17 cellular contexts compared by ENCODE assay signal in the genomic region with DNA sequence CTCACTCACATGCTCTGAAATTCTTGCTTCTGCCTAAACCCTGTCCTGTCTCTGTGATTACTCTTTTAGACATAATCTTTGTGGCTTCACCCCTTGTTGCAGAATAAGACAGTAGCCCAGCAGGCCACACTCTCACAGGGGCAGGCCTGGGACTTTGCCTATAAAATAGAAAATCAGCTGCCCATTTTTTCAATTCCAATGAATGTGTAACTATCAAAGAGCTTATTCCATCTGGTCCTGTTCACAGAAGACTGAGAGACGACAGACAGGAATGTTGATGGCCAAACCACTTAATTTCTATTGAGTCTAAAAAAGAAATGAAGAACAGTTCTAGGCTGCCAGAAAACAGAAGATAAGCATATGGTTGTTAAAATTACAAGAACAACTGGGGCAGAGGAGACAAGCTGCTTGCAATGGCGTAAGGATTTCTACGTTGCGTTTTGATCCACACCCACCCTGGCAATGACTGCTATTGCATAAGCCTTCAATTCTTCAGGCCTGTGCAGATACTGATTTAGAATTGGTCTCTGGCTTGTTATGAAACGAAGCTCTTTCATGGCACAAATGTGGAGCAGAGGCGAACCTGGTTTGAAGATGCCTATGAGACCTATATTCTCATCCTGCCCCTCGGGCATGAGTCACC. TPM values are rescaled to one million over a fixed set of nuclear protein-coding genes. Genes with fewer than 3 reads are reported as not detected.
DNase-seq lines count a peak whose midpoint lies in the region; ATAC-seq and TF ChIP-seq lines count a peak whose summit lies in the region.
"Had no signal": no experiment of that assay in that cellular context is flagged by ENCODE, and none has a peak within 500 bp of the region (broad histone marks: within the 10 kb centered on the region; RNA-seq: fewer than 3 reads in every experiment).

No MANE protein-coding gene starts in this region.

- TF ChIP-seq CTCF in fibroblast of mammary gland (conservative IDR thresholded peaks at IDR 0.05; ENCODE audit: control insufficient read depth, insufficient read depth, low read depth, low read length) (no peak), left lung (IDR thresholded peaks at IDR 0.05) (no peak), suprapubic skin (IDR thresholded peaks at IDR 0.05) (no peak)

- TF ChIP-seq POLR2A in suprapubic skin (IDR thresholded peaks at IDR 0.05) = no peak

- H3K9me3 ChIP-seq in left lung (no peaks in the 10 kb centered on the region), suprapubic skin (no peaks in the 10 kb centered on the region)

- H3K36me3 ChIP-seq in left lung = no peaks in the 10 kb centered on the region
- no peaks in the 10 kb centered on the region for H3K36me3 ChIP-seq in suprapubic skin

- 49% methylated on average over 7 of the region's 7 CpGs for WGBS in suprapubic skin

- H3K27me3 ChIP-seq in left lung (no peaks in the 10 kb centered on the region), suprapubic skin (no peaks in the 10 kb centered on the region)

- DNase-seq in NCI-H1694 (lab: John Stamatoyannopoulos, UW) = peak; percentile 48
- DNase-seq in fibroblast of mammary gland (ENCODE audit: low read depth) = peak; percentile 69
- no peak for DNase-seq in left lung
- DNase-seq in suprapubic skin (ENCODE audit: low spot score in 2 of 2) = peak in 1 of 2 donors; percentile 70
- no peak for DNase-seq in activated T-cell treated with anti-CD3 and anti-CD28 coated beads, Interleukin-2, amount 50 U/mL, for 1 hour
- DNase-seq in activated naive CD4-positive, alpha-beta T cell treated with anti-CD3 and anti-CD28 coated beads, Interleukin-2, amount 50 U/mL, for 16 hours = no peak
- DNase-seq: AML-193, amniotic stem cell, endodermal cell, mammary epithelial cell, NCI-H2029 treated with DMSO at 0.1 percent for 48 hours, NCI-H524 treated with DMSO at 0.1 percent for 48 hours, SHP77 treated with DMSO at 0.1 percent for 48 hours had no signal

- TF ChIP-seq EP300 in suprapubic skin (IDR thresholded peaks at IDR 0.05) = no peak

- H3K27ac ChIP-seq in left lung (no peak overlapping the region), suprapubic skin (peak overlapping the region; percentile 17)
- H3K27ac ChIP-seq: HL-60 had no signal

- intact Hi-C loops in left lung (cut with DNase I) = no loop called here

- peak; percentile 40 for ATAC-seq in left lung
- ATAC-seq in GM19397 (IDR thresholded peaks at IDR 0.05; ENCODE audit: unreplicated experiment) = no peak
- ATAC-seq: activated T-helper 17 cell treated with anti-CD3 and anti-CD28 coated beads, Interleukin-2, amount 50 U/mL, for 72 hours had no signal

- no peak overlapping the region for H3K4me3 ChIP-seq in fibroblast of mammary gland (ENCODE audit: control insufficient read depth, low read depth, low read length)
- no peak overlapping the region for H3K4me3 ChIP-seq in left lung
- H3K4me3 ChIP-seq in suprapubic skin = no peak overlapping the region

- H3K4me1 ChIP-seq in left lung (no peaks in the 10 kb centered on the region), suprapubic skin (no peaks in the 10 kb centered on the region)

RNA-seq across cellular contexts. Expression of a gene that starts 37.7 kb away (rescaled TPM):
- total RNA-seq in left lung (10 to 100 TPM; 36.5 to 50.8 TPM), suprapubic skin (10 to 100 TPM; 17.4 to 40.8 (median 21.9) TPM)
- total RNA-seq: activated T-helper 17 cell treated with anti-CD3 and anti-CD28 coated beads, Interleukin-2, amount 50 U/mL, for 72 hours; T-helper 1 cell treated with Interleukin-12 subunit alpha and Interleukin-12 subunit beta and Interleukin-4 antibody, amounts not matched to agents 30 ng/mL and 1 ng/mL, for 36 hours had no signal

Comparison
In these comparisons a context has a peak if more than half of its experiments do, and no peak if none do; other contexts are left out.
1. DNase-seq: peak in NCI-H1694 (single experiment) and fibroblast of mammary gland (single experiment); none in left lung (0 of 2), activated T-cell treated with anti-CD3 and anti-CD28 coated beads, Interleukin-2, amount 50 U/mL, for 1 hour (single experiment) and activated naive CD4-positive, alpha-beta T cell treated with anti-CD3 and anti-CD28 coated beads, Interleukin-2, amount 50 U/mL, for 16 hours (single experiment).